ENCODE assay signal across 1 cellular context in genomic region chr20:2467412-2467811, GRCh38.
TF ChIP-seq lines count a peak whose summit lies in the region.

No MANE protein-coding gene starts in this region.

TF ChIP-seq in WTC11, 78 proteins besides CTCF, POLR2A, EP300 and RAD21 (continued from another document):
- TF ChIP-seq AFF4 (CRISPR knock-in tag; IDR thresholded peaks at IDR 0.05; ENCODE audit: borderline replicate concordance) (no peak), ZNF416 (CRISPR knock-in tag; IDR thresholded peaks at IDR 0.05) (no peak), TCF7 (CRISPR knock-in tag; IDR thresholded peaks at IDR 0.05; ENCODE audit: low read depth) (no peak), ZNF232 (CRISPR knock-in tag; IDR thresholded peaks at IDR 0.05) (no peak), JAZF1 (CRISPR knock-in tag; IDR thresholded peaks at IDR 0.05) (no peak), ATF2 (CRISPR knock-in tag; IDR thresholded peaks at IDR 0.05; ENCODE audit: borderline replicate concordance, low read depth) (no peak), MAX (CRISPR knock-in tag; IDR thresholded peaks at IDR 0.05) (no peak), FOXP1 (CRISPR knock-in tag; IDR thresholded peaks at IDR 0.05; ENCODE audit: borderline replicate concordance) (no peak), NFE2L1 (CRISPR knock-in tag; IDR thresholded peaks at IDR 0.05) (no peak)
